In genomic region chr10:101394522-101395133, GRCh38 we compare ENCODE assay signal across 1 cellular context.
TF ChIP-seq lines count a peak whose summit lies in the region.

No MANE protein-coding gene starts in this region.

TF ChIP-seq in HEK293, 187 proteins besides CTCF, POLR2A, EP300 and RAD21 (continued from another document):
- TF ChIP-seq ATF2 (tag by site-specific recombination; IDR thresholded peaks at IDR 0.05; ENCODE audit: low read depth) (no peak), PATZ1 (tag by site-specific recombination; IDR thresholded peaks at IDR 0.05) (no peak), ZNF10 (tag by site-specific recombination; IDR thresholded peaks at IDR 0.05) (no peak), ZSCAN5A (tag by site-specific recombination; IDR thresholded peaks at IDR 0.05) (no peak), ZNF341 (tag by site-specific recombination; IDR thresholded peaks at IDR 0.05; ENCODE audit: low read depth) (no peak)
